In genomic region chr7:1418505-1419309, GRCh38 we compare ENCODE assay signal across 1 cellular context.
A peak's percentile ranks its signal among the peaks of the same experiment; 100 is the strongest.
TF ChIP-seq lines count a peak whose summit lies in the region.

No MANE protein-coding gene starts in this region.

TF ChIP-seq in H1, 55 proteins besides CTCF, POLR2A, EP300 and RAD21 (continued from another document):
- TF ChIP-seq KDM4A (IDR thresholded peaks at IDR 0.05; ENCODE audit: low read depth, low read length, severe bottlenecking) = no peak
- TF ChIP-seq SP1 (IDR thresholded peaks at IDR 0.05; ENCODE audit: low read depth, low read length) = peak; percentile 68
- TF ChIP-seq SAP30 (IDR thresholded peaks at IDR 0.05; ENCODE audit: insufficient read depth, insufficient replicate concordance, low read length) = no peak
- TF ChIP-seq EZH2 (IDR thresholded peaks at IDR 0.05; ENCODE audit: low read depth, low read length, severe bottlenecking) = no peak
- TF ChIP-seq ASH2L (IDR thresholded peaks at IDR 0.05; ENCODE audit: low read length) = no peak
- no peak for TF ChIP-seq GTF2F1 (IDR thresholded peaks at IDR 0.05; ENCODE audit: borderline replicate concordance, low read depth, low read length)
- TF ChIP-seq SP4 (IDR thresholded peaks at IDR 0.05; ENCODE audit: low read length) = peak; percentile 51; the same call in 1 of the 2 replicates
- TF ChIP-seq RNF2 (IDR thresholded peaks at IDR 0.05; ENCODE audit: borderline replicate concordance, low read depth, low read length, missing control alignments, poor library complexity, severe bottlenecking) = no peak
- no peak for TF ChIP-seq BRCA1 (IDR thresholded peaks at IDR 0.05; ENCODE audit: low read depth, low read length)
- no peak for TF ChIP-seq SRF (IDR thresholded peaks at IDR 0.05; ENCODE audit: low read depth, low read length)
- no peak for TF ChIP-seq RXRA (IDR thresholded peaks at IDR 0.05; ENCODE audit: insufficient read depth, low read depth, low read length)
- TF ChIP-seq BCL11A (IDR thresholded peaks at IDR 0.05; ENCODE audit: low read depth in 2 of 2, low read length in 2 of 2) = no peak
- no peak for TF ChIP-seq CBX5 (IDR thresholded peaks at IDR 0.05; ENCODE audit: low read depth, low read length)
- TF ChIP-seq CREB1 (IDR thresholded peaks at IDR 0.05) = peak; percentile 85
- TF ChIP-seq POLR2AphosphoS5 (IDR thresholded peaks at IDR 0.05; ENCODE audit: low read depth, low read length) = no peak
- no peak for TF ChIP-seq EGR1 (IDR thresholded peaks at IDR 0.05; ENCODE audit: borderline replicate concordance, low read depth, low read length)
- no peak for TF ChIP-seq ZNF274 (IDR thresholded peaks at IDR 0.05; ENCODE audit: borderline replicate concordance, extremely low read depth, low read length)
- no peak for TF ChIP-seq JUN (IDR thresholded peaks at IDR 0.05; ENCODE audit: low read depth, low read length)
